8 cellular contexts compared by ENCODE assay signal in genomic region chr2:47906261-47907096, GRCh38. TPM values are rescaled to one million over a fixed set of nuclear protein-coding genes. Genes with fewer than 3 reads are reported as not detected.
DNase-seq lines count a peak whose midpoint lies in the region; ATAC-seq and TF ChIP-seq lines count a peak whose summit lies in the region.

Gene FBXO11 (minus strand): TSS chr2:47906498. CDS start chr2:47905720, 778 bp downstream.

- intact Hi-C loops in Panc1 (cut with micrococcal nuclease; ENCODE audit: unreplicated experiment) = loop anchor here (2.0 kb wide), 1 partner anchor 200 kb away; no protein-coding TSS in a partner anchor

- H3K36me3 Mint-ChIP-seq in activated T-cell treated with anti-CD3 and anti-CD28 coated beads, Interleukin-2, amount 50 U/mL, for 4 hours (ENCODE audit: insufficient read depth) = peaks cover 1% of the 10 kb centered on the region

- no peaks in the 10 kb centered on the region for H3K9me3 Mint-ChIP-seq in activated T-cell treated with anti-CD3 and anti-CD28 coated beads, Interleukin-2, amount 50 U/mL, for 4 hours

- H3K9me3 ChIP-seq in DND-41 (ENCODE audit: insufficient read depth, low read length, severe bottlenecking) (no peaks in the 10 kb centered on the region), Panc1 (ENCODE audit: control insufficient read depth, insufficient read depth, low read depth, low read length) (no peaks in the 10 kb centered on the region), muscle layer of colon (ENCODE audit: low read length) (no peaks in the 10 kb centered on the region)

- H3K36me3 ChIP-seq in DND-41 (ENCODE audit: insufficient read depth, low read length) (peaks cover 4% of the 10 kb centered on the region; the same call in 1 of the 2 replicates), KMS-11 (ENCODE audit: insufficient read depth) (no peaks in the 10 kb centered on the region), Panc1 (ENCODE audit: control insufficient read depth, insufficient read depth, low read length) (peaks cover 5% of the 10 kb centered on the region; the same call in 1 of the 2 replicates), muscle layer of colon (ENCODE audit: insufficient read depth, low read length) (no peaks in the 10 kb centered on the region)

- peak; percentile 82 for TF ChIP-seq CTCF in DND-41 (IDR thresholded peaks at IDR 0.05; ENCODE audit: borderline replicate concordance, extremely low read depth, low read length, poor library complexity, severe bottlenecking)
- peak; percentile 66 for TF ChIP-seq CTCF in KMS-11 (conservative IDR thresholded peaks at IDR 0.05; ENCODE audit: low read depth, low read length)
- TF ChIP-seq CTCF in Panc1 (IDR thresholded peaks at IDR 0.05) = peak; percentile 76

- DNase-seq in DND-41 (peak; percentile 98), Panc1 (ENCODE audit: low read depth, low spot score) (peak; percentile 86)
- peak; percentile 94 for DNase-seq in activated T-cell treated with anti-CD3 and anti-CD28 coated beads, Interleukin-2, amount 50 U/mL, for 4 hours
- DNase-seq in stimulated activated CD8-positive, alpha-beta memory T cell treated with anti-CD3 and anti-CD28 coated beads, Interleukin-7, amount 100 ng/mL, for 24 hours (ENCODE audit: low read depth) = peak; percentile 86

- H3K27ac ChIP-seq in DND-41 (ENCODE audit: low read length) (peak within 1 kb of the TSS; percentile 98), KMS-11 (peak within 1 kb of the TSS; percentile 96), Panc1 (ENCODE audit: low read length) (peak within 1 kb of the TSS; percentile 97), muscle layer of colon (ENCODE audit: low read depth, low read length) (peak within 1 kb of the TSS; percentile 93)

- in situ Hi-C loops in Panc1 (cut with HindIII; ENCODE audit: low pct_unique_long_range_greater_than_20kb, low sequenced_read_pairs) = no loop called here

- ATAC-seq in DND-41 (ENCODE audit: insufficient read depth, low read depth) (peak; percentile 81), GM21737 (IDR thresholded peaks at IDR 0.05; ENCODE audit: unreplicated experiment) (peak; percentile 90), Panc1 (peak; percentile 93), esophagus mucosa (peak; percentile 97)
- peak; percentile 81 to 82 for ATAC-seq in activated T-cell treated with anti-CD3 and anti-CD28 coated beads, Interleukin-2, amount 50 U/mL, for 4 hours

- no peaks in the 10 kb centered on the region for H3K27me3 Mint-ChIP-seq in activated T-cell treated with anti-CD3 and anti-CD28 coated beads, Interleukin-2, amount 50 U/mL, for 4 hours (ENCODE audit: low read depth)

- H3K4me3 Mint-ChIP-seq in activated T-cell treated with anti-CD3 and anti-CD28 coated beads, Interleukin-2, amount 50 U/mL, for 4 hours = peak within 1 kb of the TSS; percentile 86

- POLR2A ChIA-PET in Panc1 (lab: Charles Lee) = interaction anchor here (0.6 to 0.7 kb wide), 2 partner anchors 199 to 1119 kb away, joined by 3 to 4 read pairs; no protein-coding TSS in a partner anchor

- peaks cover 34% of the 10 kb centered on the region for H4K20me1 ChIP-seq in DND-41 (ENCODE audit: insufficient read depth, low read length)
- peaks cover 13% of the 10 kb centered on the region; the same call in 1 of the 2 replicates for H4K20me1 ChIP-seq in KMS-11 (ENCODE audit: insufficient read depth)

- H3K9ac ChIP-seq in DND-41 (ENCODE audit: low read depth, low read length) = peak within 1 kb of the TSS; percentile 94
- H3K9ac ChIP-seq in KMS-11 = peak within 1 kb of the TSS; percentile 89
- H3K9ac ChIP-seq in muscle layer of colon (ENCODE audit: low read length) = peak within 1 kb of the TSS; percentile 30

- peak within 1 kb of the TSS; percentile 79 for H2AFZ ChIP-seq in DND-41 (ENCODE audit: low read depth, low read length)
- peak within 1 kb of the TSS; percentile 61 for H2AFZ ChIP-seq in KMS-11 (ENCODE audit: low read depth)

- H3K4me1 ChIP-seq in DND-41 (ENCODE audit: insufficient read depth, low read length) (peaks cover 38% of the 10 kb centered on the region), KMS-11 (ENCODE audit: low read depth, poor library complexity, severe bottlenecking) (peaks cover 25% of the 10 kb centered on the region), Panc1 (ENCODE audit: control insufficient read depth, insufficient read depth, low read length) (peaks cover 20% of the 10 kb centered on the region), muscle layer of colon (ENCODE audit: insufficient read depth, low read length) (peaks cover 5% of the 10 kb centered on the region)

- CTCF ChIA-PET in Panc1 (lab: Charles Lee) = no interaction called here

- no peaks in the 10 kb centered on the region for H3K27me3 ChIP-seq in DND-41 (ENCODE audit: insufficient read depth, low read length, poor library complexity)
- H3K27me3 ChIP-seq in KMS-11 (ENCODE audit: insufficient read depth, low read depth) = no peaks in the 10 kb centered on the region
- H3K27me3 ChIP-seq in Panc1 (ENCODE audit: control insufficient read depth, insufficient read depth, low read length) = no peaks in the 10 kb centered on the region
- no peaks in the 10 kb centered on the region for H3K27me3 ChIP-seq in muscle layer of colon (ENCODE audit: control insufficient read depth in 1 of 2, insufficient read depth in 2 of 2, low read length in 2 of 2)

- H3K4me2 ChIP-seq in DND-41 (ENCODE audit: insufficient read depth, low read length) (peak within 1 kb of the TSS; percentile 68), KMS-11 (peak within 1 kb of the TSS; percentile 90)

- peaks cover 39% of the 10 kb centered on the region for H3K4me1 Mint-ChIP-seq in activated T-cell treated with anti-CD3 and anti-CD28 coated beads, Interleukin-2, amount 50 U/mL, for 4 hours (ENCODE audit: low read depth)

- no TSS peak for BruUV-seq in Panc1 (replicated peaks; lab: Mats Ljungman, UMichigan)

- H3K4me3 ChIP-seq in DND-41 (ENCODE audit: low read depth in 1 of 2, low read length in 2 of 2) (peak within 1 kb of the TSS; percentile 84 to 93), KMS-11 (IDR thresholded peaks at IDR 0.05; ENCODE audit: insufficient read depth, low read depth, low read length) (peak within 1 kb of the TSS; percentile 88), Panc1 (ENCODE audit: low read depth in 2 of 2, low read length in 2 of 2) (peak within 1 kb of the TSS; percentile 91 to 98), muscle layer of colon (ENCODE audit: low read depth in 1 of 2, low read length in 2 of 2) (peak within 1 kb of the TSS; percentile 63 to 78)

- peaks cover 43% of the 10 kb centered on the region for H3K79me2 ChIP-seq in DND-41 (ENCODE audit: insufficient read depth, low read length)
- peaks cover 36% of the 10 kb centered on the region for H3K79me2 ChIP-seq in KMS-11 (ENCODE audit: insufficient read depth, low read depth)

RNA-seq across cellular contexts. Expression of gene FBXO11, which starts in this region (rescaled TPM):
- 58.9 TPM for total RNA-seq in Panc1 (2021; ENCODE audit: unreplicated experiment)
- polyA plus RNA-seq in Panc1 (2012; ENCODE audit: insufficient read length) = 22.5 TPM
- 10 to 100 TPM; 37.1 to 45.1 (median 40.7) TPM for total RNA-seq in activated T-cell treated with anti-CD3 and anti-CD28 coated beads, Interleukin-2, amount 50 U/mL, for 4 hours
- total RNA-seq in esophagus mucosa = 37.1 TPM

Comparison
In these comparisons a context has a peak if more than half of its experiments do, and no peak if none do; other contexts are left out.
1. Peak in every context shown above with its lines: DNase-seq, ATAC-seq, H3K4me3 ChIP-seq and H3K27ac ChIP-seq.
2. H3K9ac ChIP-seq: peak in every context shown above with its lines; median percentile 94 in DND-41; 89 in KMS-11; 30 in muscle layer of colon.